ENCODE assay signal across 18 cellular contexts in genomic region chr2:127054604-127054930, GRCh38. TPM values are rescaled to one million over a fixed set of nuclear protein-coding genes. Genes with fewer than 3 reads are reported as not detected.
DNase-seq lines count a peak whose midpoint lies in the region; ATAC-seq, FAIRE-seq and TF ChIP-seq lines count a peak whose summit lies in the region.
"Had no signal": no experiment of that assay in that cellular context is flagged by ENCODE, and none has a peak within 500 bp of the region (broad histone marks: within the 10 kb centered on the region; RNA-seq: fewer than 3 reads in every experiment).

No MANE protein-coding gene starts in this region.

- TF ChIP-seq CTCF in liver (IDR thresholded peaks at IDR 0.05; ENCODE audit: low read depth, low read length, missing input control) (no peak), HepG2 (CRISPR knock-in tag; IDR thresholded peaks at IDR 0.05) (no peak), endothelial cell (IDR thresholded peaks at IDR 0.05; ENCODE audit: unreplicated experiment) (no peak), osteoblast (IDR thresholded peaks at IDR 0.05; ENCODE audit: extremely low read depth, low read depth, low read length) (no peak), progenitor cell of endocrine pancreas (IDR thresholded peaks at IDR 0.05; ENCODE audit: unreplicated experiment) (no peak), WERI-Rb-1 (IDR thresholded peaks at IDR 0.05; ENCODE audit: low read depth, low read length) (no peak)

- H3K79me2 ChIP-seq in HepG2 (ENCODE audit: insufficient read depth, low read length) (no peaks in the 10 kb centered on the region), osteoblast (ENCODE audit: insufficient read depth, low read length) (no peaks in the 10 kb centered on the region)

- CTCF ChIA-PET in HepG2 (lab: Yijun Ruan, JAX; ENCODE audit: low intra/inter-chr PET ratio, low total read pairs) = no interaction called here

- H3K27ac Mint-ChIP-seq in endothelial cell (ENCODE audit: unreplicated experiment) (peak overlapping the region; percentile 43), progenitor cell of endocrine pancreas (no peak overlapping the region)

- no peaks in the 10 kb centered on the region for H3K9me3 Mint-ChIP-seq in endothelial cell (ENCODE audit: unreplicated experiment)
- no peaks in the 10 kb centered on the region for H3K9me3 Mint-ChIP-seq in progenitor cell of endocrine pancreas (ENCODE audit: low read depth)

- H3K27me3 ChIP-seq in liver (ENCODE audit: control insufficient read depth in 4 of 4, insufficient read depth in 4 of 4, low read length in 3 of 4) = no peaks in the 10 kb centered on the region
- peaks cover 0 to 3% of the 10 kb centered on the region in 2 experiments; a peak in 2 of 5 replicates for H3K27me3 ChIP-seq in HepG2 (ENCODE audit: control insufficient read depth in 1 of 2, insufficient read depth in 2 of 2, low read length in 2 of 2)
- H3K27me3 ChIP-seq in osteoblast (ENCODE audit: insufficient read depth, low read length) = no peaks in the 10 kb centered on the region
- no peaks in the 10 kb centered on the region for H3K27me3 ChIP-seq in HAP-1 (ENCODE audit: low read depth)
- no peaks in the 10 kb centered on the region for H3K27me3 ChIP-seq in WERI-Rb-1 (ENCODE audit: insufficient read depth, low read depth, severe bottlenecking)

- H3K4me3 Mint-ChIP-seq in endothelial cell (ENCODE audit: unreplicated experiment) (no peak overlapping the region), progenitor cell of endocrine pancreas (ENCODE audit: low read depth) (no peak overlapping the region)

- H3K4me1 ChIP-seq in liver (ENCODE audit: control insufficient read depth in 4 of 4, insufficient read depth in 4 of 4, low read length in 3 of 4) = peaks cover 10 to 19% (median 14%) of the 10 kb centered on the region in 4 donors
- H3K4me1 ChIP-seq in HepG2 (ENCODE audit: insufficient read depth, low read length) = peaks cover 12% of the 10 kb centered on the region
- no peaks in the 10 kb centered on the region for H3K4me1 ChIP-seq in osteoblast (ENCODE audit: insufficient read depth, low read length)
- no peaks in the 10 kb centered on the region for H3K4me1 ChIP-seq in HAP-1

- POLR2A ChIA-PET in HepG2 (lab: Yijun Ruan, JAX) = no interaction called here

- H2AFZ ChIP-seq in HepG2 (ENCODE audit: low read length) = no peak overlapping the region
- no peak overlapping the region for H2AFZ ChIP-seq in osteoblast (ENCODE audit: low read length)
- H2AFZ ChIP-seq: GM23248 had no signal

- H3K36me3 ChIP-seq in liver (ENCODE audit: control insufficient read depth in 4 of 4, insufficient read depth in 3 of 4, low read depth in 1 of 4, low read length in 3 of 4) (no peaks in the 10 kb centered on the region), HepG2 (replicated peaks in 1 of 2; ENCODE audit: control insufficient read depth in 1 of 2, insufficient read depth in 2 of 2, low read length in 2 of 2) (no peaks in the 10 kb centered on the region), osteoblast (ENCODE audit: insufficient read depth, low read length) (peaks cover 10% of the 10 kb centered on the region), HAP-1 (replicated peaks) (no peaks in the 10 kb centered on the region), WERI-Rb-1 (peaks cover 25% of the 10 kb centered on the region)

- peaks cover 22% of the 10 kb centered on the region for H3K4me1 Mint-ChIP-seq in endothelial cell (ENCODE audit: unreplicated experiment)
- H3K4me1 Mint-ChIP-seq in progenitor cell of endocrine pancreas (ENCODE audit: low read depth) = peaks cover 1% of the 10 kb centered on the region

- no peak for TF ChIP-seq RAD21 in liver (IDR thresholded peaks at IDR 0.05)
- no peak for TF ChIP-seq RAD21 in HepG2 (CRISPR knock-in tag; IDR thresholded peaks at IDR 0.05)

- in situ Hi-C loops in HepG2 (cut with HindIII; ENCODE audit: extremely low pct_ligation_motif_present, low pct_unique_long_range_greater_than_20kb) (no loop called here), HAP-1 (cut with MboI; ENCODE audit: low sequenced_read_pairs) (no loop called here)

- no peak for FAIRE-seq in HepG2 (lab: Jason Lieb, UNC)
- FAIRE-seq: A204.1 had no signal

- H3K9me3 ChIP-seq in liver (ENCODE audit: control insufficient read depth in 4 of 4, low read length in 3 of 4) (no peaks in the 10 kb centered on the region), HepG2 (ENCODE audit: low read length) (no peaks in the 10 kb centered on the region), osteoblast (ENCODE audit: low read depth, low read length) (no peaks in the 10 kb centered on the region), HAP-1 (no peaks in the 10 kb centered on the region), WERI-Rb-1 (ENCODE audit: severe bottlenecking) (no peaks in the 10 kb centered on the region)

- DNase-seq in HepG2 (ENCODE audit: low spot score) (no peak), endothelial cell (ENCODE audit: low spot score) (no peak), osteoblast (ENCODE audit: insufficient read length, low spot score, missing footprints) (peak; percentile 74), HAP-1 (ENCODE audit: low spot score in 2 of 2) (no peak), progenitor cell of endocrine pancreas (ENCODE audit: low spot score, unreplicated experiment) (no peak), WERI-Rb-1 (no peak)
- DNase-seq: Calu3, GM23248, KG1, NCI-H1436, NCI-H2029 treated with DMSO at 0.1 percent for 48 hours, NCI-H2171 treated with DMSO at 0.1 percent for 48 hours, NCI-H748 treated with DMSO at 0.1 percent for 48 hours, OCI-M1, SIG-M5 had no signal

- H3K27ac ChIP-seq in liver (ENCODE audit: low read depth in 1 of 2, low read length in 2 of 2) (peak overlapping the region; percentile 67 to 69), HepG2 (ENCODE audit: extremely low read length, insufficient read depth, low read length) (no peak overlapping the region), osteoblast (ENCODE audit: low read depth, low read length) (no peak overlapping the region), WERI-Rb-1 (no peak overlapping the region)
- H3K27ac ChIP-seq: GM23248 had no signal

- no TSS peak for BruUV-seq in HepG2 (replicated peaks; lab: Mats Ljungman, UMichigan)

- H3K27me3 Mint-ChIP-seq in endothelial cell (ENCODE audit: unreplicated experiment) (peaks cover 30% of the 10 kb centered on the region), progenitor cell of endocrine pancreas (no peaks in the 10 kb centered on the region)

- intact Hi-C loops in HepG2 (cut with micrococcal nuclease; ENCODE audit: unreplicated experiment) = no loop called here

- no peak for TF ChIP-seq EP300 in HepG2 (IDR thresholded peaks at IDR 0.05; ENCODE audit: low read depth in 2 of 2, low read length in 2 of 2)
- TF ChIP-seq EP300 in HepG2 (CRISPR knock-in tag; IDR thresholded peaks at IDR 0.05; ENCODE audit: borderline replicate concordance) = no peak

- peaks cover 28% of the 10 kb centered on the region for H3K36me3 Mint-ChIP-seq in endothelial cell (ENCODE audit: low read depth, unreplicated experiment)
- H3K36me3 Mint-ChIP-seq in progenitor cell of endocrine pancreas (ENCODE audit: insufficient read depth) = peaks cover 3% of the 10 kb centered on the region

- H3K9ac ChIP-seq in liver (ENCODE audit: low read depth in 1 of 2, low read length in 2 of 2) (no peak overlapping the region), HepG2 (ENCODE audit: insufficient read depth, low read depth, low read length) (no peak overlapping the region)
- H3K9ac ChIP-seq: GM23248 had no signal

- H3K4me3 ChIP-seq in liver (ENCODE audit: low read depth in 1 of 3, low read length in 3 of 3) (no peak overlapping the region), HepG2 (replicated peaks in 1 of 3; ENCODE audit: insufficient read depth in 1 of 3, low read depth in 2 of 3, low read length in 3 of 3) (no peak overlapping the region), osteoblast (ENCODE audit: insufficient read depth, low read length) (no peak overlapping the region), HAP-1 (no peak overlapping the region), WERI-Rb-1 (ENCODE audit: low read depth, low read length) (no peak overlapping the region)
- H3K4me3 ChIP-seq: GM23248 had no signal

- H4K20me1 ChIP-seq in HepG2 (ENCODE audit: insufficient read depth, low read length) (no peaks in the 10 kb centered on the region), osteoblast (ENCODE audit: insufficient read depth, low read length) (peaks cover 5% of the 10 kb centered on the region)

- 95% methylated on average over 7 of the region's 7 CpGs for WGBS in liver
- WGBS in HepG2 (ENCODE audit: low lambda C conversion rate) = 84% methylated on average over 7 of the region's 7 CpGs

- ATAC-seq in HepG2 (no peak), GM19351 (IDR thresholded peaks at IDR 0.05; ENCODE audit: unreplicated experiment) (no peak)

- no peak for TF ChIP-seq POLR2A in HepG2 (IDR thresholded peaks at IDR 0.05; ENCODE audit: insufficient read depth in 1 of 2, low read depth in 2 of 2, low read length in 2 of 2)

- H3K4me2 ChIP-seq in HepG2 (ENCODE audit: low read depth, low read length) = no peak overlapping the region
- H3K4me2 ChIP-seq in osteoblast (ENCODE audit: insufficient read depth, low read length) = no peak overlapping the region

RNA-seq across cellular contexts. Expression of gene BIN1, which starts 52.4 kb away (rescaled TPM):
- total RNA-seq in liver = 10 to 100 TPM; 16.7 to 21.5 TPM
- polyA plus RNA-seq in liver = 10 to 100 TPM; 13.3 TPM
- total RNA-seq in HepG2 (2016; rRNA removed; fragmentation: Illumina TruSeq; extraction: Trizol) = 0.93 and 0.98 TPM in 2 replicates
- total RNA-seq in HepG2 (2016; cell fraction: cytosol; rRNA removed; fragmentation: Illumina TruSeq; extraction: Trizol; ENCODE audit: low read depth) = 0.61 and 1.1 TPM in 2 replicates
- 0.58 and 0.97 TPM in 2 replicates for total RNA-seq in HepG2 (2016; cell fraction: insoluble cytoplasmic fraction; rRNA removed; fragmentation: Illumina TruSeq; extraction: Trizol)
- total RNA-seq in HepG2 (2016; cell fraction: membrane; rRNA removed; fragmentation: Illumina TruSeq; extraction: Trizol) = 1.2 TPM in 2 replicates
- 0.28 and 0.41 TPM in 2 replicates for total RNA-seq in HepG2 (2016; cell fraction: nucleus; rRNA removed; fragmentation: Illumina TruSeq; extraction: Trizol)
- 0.51 and 1.2 TPM in 2 replicates for polyA plus RNA-seq in HepG2 (2011; rRNA removed)
- 0.42 and 1.3 TPM in 2 replicates for polyA plus RNA-seq in HepG2 (2011; cell fraction: cytosol; rRNA removed)
- 1.2 and 2.2 TPM in 2 replicates for polyA plus RNA-seq in HepG2 (2011; cell fraction: nucleus; rRNA removed)
- 1.3 and 1.6 TPM in 2 replicates for polyA plus RNA-seq in HepG2 (2012)
- 0.84 and 1.2 TPM in 2 replicates for polyA plus RNA-seq in HepG2 (2016; cell fraction: cytosol; fragmentation: Illumina TruSeq; extraction: Trizol; ENCODE audit: low read depth)
- polyA plus RNA-seq in HepG2 (2016; cell fraction: insoluble cytoplasmic fraction; fragmentation: Illumina TruSeq; extraction: Trizol; ENCODE audit: low read depth) = 1.0 and 1.9 TPM in 2 replicates
- 0.97 and 1.1 TPM in 2 replicates for polyA plus RNA-seq in HepG2 (2016; cell fraction: membrane; fragmentation: Illumina TruSeq; extraction: Trizol; ENCODE audit: low read depth)
- polyA plus RNA-seq in HepG2 (2016; cell fraction: nucleus; fragmentation: Illumina TruSeq; extraction: Trizol; ENCODE audit: insufficient read depth, low read depth) = 0.85 and 0.91 TPM in 2 replicates
- polyA minus RNA-seq in HepG2 (2011; rRNA and poly(A)+ RNA removed; ENCODE audit: low replicate concordance) = 0.84 and 28.9 TPM in 2 replicates
- 0.59 and 0.79 TPM in 2 replicates for polyA minus RNA-seq in HepG2 (2011; cell fraction: cytosol; rRNA and poly(A)+ RNA removed)
- polyA minus RNA-seq in HepG2 (2011; cell fraction: nucleus; rRNA and poly(A)+ RNA removed) = 0.50 and 0.90 TPM in 2 replicates
- 182 TPM for total RNA-seq in endothelial cell (ENCODE audit: unreplicated experiment)
- 83.7 and 85.4 TPM in 2 replicates for total RNA-seq in osteoblast
- 65.5 and 66.0 TPM in 2 replicates for total RNA-seq in progenitor cell of endocrine pancreas

Comparison
In these comparisons a context has a peak if more than half of its experiments do, and no peak if none do; other contexts are left out.
1. H3K27ac ChIP-seq: peak in liver (2 of 2); none in HepG2 (single experiment), osteoblast (single experiment) and WERI-Rb-1 (single experiment).
2. RNA of gene BIN1, which starts 52.4 kb away (total RNA-seq): 182 TPM in endothelial cell (single experiment), 83.7 to 85.4 TPM in osteoblast, 65.5 to 66.0 TPM in progenitor cell of endocrine pancreas and 16.7 to 21.5 TPM in liver; 0.28 to 1.2 TPM in HepG2; every median in the first group is over 4 times any median in the second.